In the genomic region with DNA sequence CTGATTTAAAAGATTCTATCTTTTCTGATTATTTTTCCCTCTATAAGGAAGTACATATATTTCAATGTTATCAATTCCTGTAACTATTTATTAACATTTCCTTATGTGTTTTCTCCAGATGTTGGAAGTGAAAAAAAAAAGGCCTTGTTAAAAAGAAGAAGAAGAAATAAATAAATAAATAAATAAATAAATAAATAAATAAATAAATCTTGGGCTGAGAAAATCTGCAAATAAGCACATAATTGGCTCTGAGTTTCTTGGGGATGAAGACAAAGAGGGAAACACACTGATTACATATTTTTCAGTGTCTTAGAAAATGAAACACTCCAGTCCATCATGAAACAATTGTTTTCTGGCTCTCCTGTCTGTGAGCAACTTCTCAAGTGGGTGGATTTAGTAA, we compare ENCODE assay signal across 2 cellular contexts.
TF ChIP-seq lines count a peak whose summit lies in the region.

No MANE protein-coding gene starts in this region.

TF ChIP-seq in GM23338, 12 proteins besides CTCF, POLR2A, EP300 and RAD21 (continues in another document):
- TF ChIP-seq NANOG (IDR thresholded peaks at IDR 0.05; ENCODE audit: borderline replicate concordance) (no peak), POLR2AphosphoS5 (IDR thresholded peaks at IDR 0.05; ENCODE audit: low read depth) (no peak), ZNF114 (CRISPR knock-in tag; IDR thresholded peaks at IDR 0.05) (no peak), EZH2phosphoT487 (IDR thresholded peaks at IDR 0.05; ENCODE audit: unreplicated experiment) (no peak), JUNB (IDR thresholded peaks at IDR 0.05; ENCODE audit: unreplicated experiment) (no peak), ZNF331 (CRISPR knock-in tag; IDR thresholded peaks at IDR 0.05; ENCODE audit: low read depth) (no peak), STAT1 (IDR thresholded peaks at IDR 0.05; ENCODE audit: unreplicated experiment) (no peak)
- TF ChIP-seq, protein P1, sequence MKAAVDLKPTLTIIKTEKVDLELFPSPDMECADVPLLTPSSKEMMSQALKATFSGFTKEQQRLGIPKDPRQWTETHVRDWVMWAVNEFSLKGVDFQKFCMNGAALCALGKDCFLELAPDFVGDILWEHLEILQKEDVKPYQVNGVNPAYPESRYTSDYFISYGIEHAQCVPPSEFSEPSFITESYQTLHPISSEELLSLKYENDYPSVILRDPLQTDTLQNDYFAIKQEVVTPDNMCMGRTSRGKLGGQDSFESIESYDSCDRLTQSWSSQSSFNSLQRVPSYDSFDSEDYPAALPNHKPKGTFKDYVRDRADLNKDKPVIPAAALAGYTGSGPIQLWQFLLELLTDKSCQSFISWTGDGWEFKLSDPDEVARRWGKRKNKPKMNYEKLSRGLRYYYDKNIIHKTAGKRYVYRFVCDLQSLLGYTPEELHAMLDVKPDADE (IDR thresholded peaks at IDR 0.05): no peak
- TF ChIP-seq, protein P2, sequence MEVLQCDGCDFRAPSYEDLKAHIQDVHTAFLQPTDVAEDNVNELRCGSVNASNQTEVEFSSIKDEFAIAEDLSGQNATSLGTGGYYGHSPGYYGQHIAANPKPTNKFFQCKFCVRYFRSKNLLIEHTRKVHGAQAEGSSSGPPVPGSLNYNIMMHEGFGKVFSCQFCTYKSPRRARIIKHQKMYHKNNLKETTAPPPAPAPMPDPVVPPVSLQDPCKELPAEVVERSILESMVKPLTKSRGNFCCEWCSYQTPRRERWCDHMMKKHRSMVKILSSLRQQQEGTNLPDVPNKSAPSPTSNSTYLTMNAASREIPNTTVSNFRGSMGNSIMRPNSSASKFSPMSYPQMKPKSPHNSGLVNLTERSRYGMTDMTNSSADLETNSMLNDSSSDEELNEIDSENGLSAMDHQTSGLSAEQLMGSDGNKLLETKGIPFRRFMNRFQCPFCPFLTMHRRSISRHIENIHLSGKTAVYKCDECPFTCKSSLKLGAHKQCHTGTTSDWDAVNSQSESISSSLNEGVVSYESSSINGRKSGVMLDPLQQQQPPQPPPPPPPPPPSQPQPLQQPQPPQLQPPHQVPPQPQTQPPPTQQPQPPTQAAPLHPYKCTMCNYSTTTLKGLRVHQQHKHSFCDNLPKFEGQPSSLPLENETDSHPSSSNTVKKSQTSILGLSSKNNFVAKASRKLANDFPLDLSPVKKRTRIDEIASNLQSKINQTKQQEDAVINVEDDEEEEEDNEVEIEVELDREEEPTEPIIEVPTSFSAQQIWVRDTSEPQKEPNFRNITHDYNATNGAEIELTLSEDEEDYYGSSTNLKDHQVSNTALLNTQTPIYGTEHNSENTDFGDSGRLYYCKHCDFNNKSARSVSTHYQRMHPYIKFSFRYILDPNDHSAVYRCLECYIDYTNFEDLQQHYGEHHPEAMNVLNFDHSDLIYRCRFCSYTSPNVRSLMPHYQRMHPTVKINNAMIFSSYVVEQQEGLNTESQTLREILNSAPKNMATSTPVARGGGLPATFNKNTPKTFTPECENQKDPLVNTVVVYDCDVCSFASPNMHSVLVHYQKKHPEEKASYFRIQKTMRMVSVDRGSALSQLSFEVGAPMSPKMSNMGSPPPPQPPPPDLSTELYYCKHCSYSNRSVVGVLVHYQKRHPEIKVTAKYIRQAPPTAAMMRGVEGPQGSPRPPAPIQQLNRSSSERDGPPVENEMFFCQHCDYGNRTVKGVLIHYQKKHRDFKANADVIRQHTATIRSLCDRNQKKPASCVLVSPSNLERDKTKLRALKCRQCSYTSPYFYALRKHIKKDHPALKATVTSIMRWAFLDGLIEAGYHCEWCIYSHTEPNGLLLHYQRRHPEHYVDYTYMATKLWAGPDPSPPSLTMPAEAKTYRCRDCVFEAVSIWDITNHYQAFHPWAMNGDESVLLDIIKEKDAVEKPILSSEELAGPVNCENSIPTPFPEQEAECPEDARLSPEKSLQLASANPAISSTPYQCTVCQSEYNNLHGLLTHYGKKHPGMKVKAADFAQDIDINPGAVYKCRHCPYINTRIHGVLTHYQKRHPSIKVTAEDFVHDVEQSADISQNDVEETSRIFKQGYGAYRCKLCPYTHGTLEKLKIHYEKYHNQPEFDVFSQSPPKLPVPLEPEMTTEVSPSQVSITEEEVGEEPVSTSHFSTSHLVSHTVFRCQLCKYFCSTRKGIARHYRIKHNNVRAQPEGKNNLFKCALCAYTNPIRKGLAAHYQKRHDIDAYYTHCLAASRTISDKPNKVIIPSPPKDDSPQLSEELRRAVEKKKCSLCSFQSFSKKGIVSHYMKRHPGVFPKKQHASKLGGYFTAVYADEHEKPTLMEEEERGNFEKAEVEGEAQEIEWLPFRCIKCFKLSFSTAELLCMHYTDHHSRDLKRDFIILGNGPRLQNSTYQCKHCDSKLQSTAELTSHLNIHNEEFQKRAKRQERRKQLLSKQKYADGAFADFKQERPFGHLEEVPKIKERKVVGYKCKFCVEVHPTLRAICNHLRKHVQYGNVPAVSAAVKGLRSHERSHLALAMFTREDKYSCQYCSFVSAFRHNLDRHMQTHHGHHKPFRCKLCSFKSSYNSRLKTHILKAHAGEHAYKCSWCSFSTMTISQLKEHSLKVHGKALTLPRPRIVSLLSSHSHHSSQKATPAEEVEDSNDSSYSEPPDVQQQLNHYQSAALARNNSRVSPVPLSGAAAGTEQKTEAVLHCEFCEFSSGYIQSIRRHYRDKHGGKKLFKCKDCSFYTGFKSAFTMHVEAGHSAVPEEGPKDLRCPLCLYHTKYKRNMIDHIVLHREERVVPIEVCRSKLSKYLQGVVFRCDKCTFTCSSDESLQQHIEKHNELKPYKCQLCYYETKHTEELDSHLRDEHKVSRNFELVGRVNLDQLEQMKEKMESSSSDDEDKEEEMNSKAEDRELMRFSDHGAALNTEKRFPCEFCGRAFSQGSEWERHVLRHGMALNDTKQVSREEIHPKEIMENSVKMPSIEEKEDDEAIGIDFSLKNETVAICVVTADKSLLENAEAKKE (CRISPR knock-in tag; IDR thresholded peaks at IDR 0.05): no peak
- TF ChIP-seq, protein P3, sequence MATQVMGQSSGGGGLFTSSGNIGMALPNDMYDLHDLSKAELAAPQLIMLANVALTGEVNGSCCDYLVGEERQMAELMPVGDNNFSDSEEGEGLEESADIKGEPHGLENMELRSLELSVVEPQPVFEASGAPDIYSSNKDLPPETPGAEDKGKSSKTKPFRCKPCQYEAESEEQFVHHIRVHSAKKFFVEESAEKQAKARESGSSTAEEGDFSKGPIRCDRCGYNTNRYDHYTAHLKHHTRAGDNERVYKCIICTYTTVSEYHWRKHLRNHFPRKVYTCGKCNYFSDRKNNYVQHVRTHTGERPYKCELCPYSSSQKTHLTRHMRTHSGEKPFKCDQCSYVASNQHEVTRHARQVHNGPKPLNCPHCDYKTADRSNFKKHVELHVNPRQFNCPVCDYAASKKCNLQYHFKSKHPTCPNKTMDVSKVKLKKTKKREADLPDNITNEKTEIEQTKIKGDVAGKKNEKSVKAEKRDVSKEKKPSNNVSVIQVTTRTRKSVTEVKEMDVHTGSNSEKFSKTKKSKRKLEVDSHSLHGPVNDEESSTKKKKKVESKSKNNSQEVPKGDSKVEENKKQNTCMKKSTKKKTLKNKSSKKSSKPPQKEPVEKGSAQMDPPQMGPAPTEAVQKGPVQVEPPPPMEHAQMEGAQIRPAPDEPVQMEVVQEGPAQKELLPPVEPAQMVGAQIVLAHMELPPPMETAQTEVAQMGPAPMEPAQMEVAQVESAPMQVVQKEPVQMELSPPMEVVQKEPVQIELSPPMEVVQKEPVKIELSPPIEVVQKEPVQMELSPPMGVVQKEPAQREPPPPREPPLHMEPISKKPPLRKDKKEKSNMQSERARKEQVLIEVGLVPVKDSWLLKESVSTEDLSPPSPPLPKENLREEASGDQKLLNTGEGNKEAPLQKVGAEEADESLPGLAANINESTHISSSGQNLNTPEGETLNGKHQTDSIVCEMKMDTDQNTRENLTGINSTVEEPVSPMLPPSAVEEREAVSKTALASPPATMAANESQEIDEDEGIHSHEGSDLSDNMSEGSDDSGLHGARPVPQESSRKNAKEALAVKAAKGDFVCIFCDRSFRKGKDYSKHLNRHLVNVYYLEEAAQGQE (IDR thresholded peaks at IDR 0.05; ENCODE audit: unreplicated experiment): no peak

TF ChIP-seq in K562, 482 proteins besides CTCF, POLR2A, EP300 and RAD21:
- TF ChIP-seq HDAC6 (IDR thresholded peaks at IDR 0.05; ENCODE audit: low read depth, low read length): no peak
- TF ChIP-seq HDAC2 (IDR thresholded peaks at IDR 0.05): no peak
- no peak for TF ChIP-seq PTBP1 (IDR thresholded peaks at IDR 0.05; ENCODE audit: low read depth, low read length)
- TF ChIP-seq ETV5 (CRISPR knock-in tag; IDR thresholded peaks at IDR 0.05; ENCODE audit: low read depth): no peak
- TF ChIP-seq MAFG (tag; conservative IDR thresholded peaks at IDR 0.05): no peak
- TF ChIP-seq HEY1 (CRISPR knock-in tag; IDR thresholded peaks at IDR 0.05; ENCODE audit: borderline replicate concordance): no peak
- TF ChIP-seq, protein P4, sequence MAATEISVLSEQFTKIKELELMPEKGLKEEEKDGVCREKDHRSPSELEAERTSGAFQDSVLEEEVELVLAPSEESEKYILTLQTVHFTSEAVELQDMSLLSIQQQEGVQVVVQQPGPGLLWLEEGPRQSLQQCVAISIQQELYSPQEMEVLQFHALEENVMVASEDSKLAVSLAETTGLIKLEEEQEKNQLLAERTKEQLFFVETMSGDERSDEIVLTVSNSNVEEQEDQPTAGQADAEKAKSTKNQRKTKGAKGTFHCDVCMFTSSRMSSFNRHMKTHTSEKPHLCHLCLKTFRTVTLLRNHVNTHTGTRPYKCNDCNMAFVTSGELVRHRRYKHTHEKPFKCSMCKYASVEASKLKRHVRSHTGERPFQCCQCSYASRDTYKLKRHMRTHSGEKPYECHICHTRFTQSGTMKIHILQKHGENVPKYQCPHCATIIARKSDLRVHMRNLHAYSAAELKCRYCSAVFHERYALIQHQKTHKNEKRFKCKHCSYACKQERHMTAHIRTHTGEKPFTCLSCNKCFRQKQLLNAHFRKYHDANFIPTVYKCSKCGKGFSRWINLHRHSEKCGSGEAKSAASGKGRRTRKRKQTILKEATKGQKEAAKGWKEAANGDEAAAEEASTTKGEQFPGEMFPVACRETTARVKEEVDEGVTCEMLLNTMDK (IDR thresholded peaks at IDR 0.05; ENCODE audit: borderline replicate concordance, insufficient read depth, low read depth, low read length, poor library complexity, severe bottlenecking): no peak
- TF ChIP-seq ZKSCAN1 (IDR thresholded peaks at IDR 0.05; ENCODE audit: low read depth, low read length): no peak
- TF ChIP-seq NFATC3 (IDR thresholded peaks at IDR 0.05): no peak
- no peak for TF ChIP-seq MCM7 (IDR thresholded peaks at IDR 0.05)
- TF ChIP-seq ZBTB1 (CRISPR knock-in tag; IDR thresholded peaks at IDR 0.05; ENCODE audit: borderline replicate concordance, low read depth): no peak
- TF ChIP-seq TAF15 (IDR thresholded peaks at IDR 0.05; ENCODE audit: low read depth, low read length): no peak
- no peak for TF ChIP-seq NONO (IDR thresholded peaks at IDR 0.05; ENCODE audit: low read depth in 2 of 2, low read length in 1 of 2)
- TF ChIP-seq FOXK1 (CRISPR knock-in tag; IDR thresholded peaks at IDR 0.05; ENCODE audit: borderline replicate concordance): no peak
- TF ChIP-seq, protein P5, sequence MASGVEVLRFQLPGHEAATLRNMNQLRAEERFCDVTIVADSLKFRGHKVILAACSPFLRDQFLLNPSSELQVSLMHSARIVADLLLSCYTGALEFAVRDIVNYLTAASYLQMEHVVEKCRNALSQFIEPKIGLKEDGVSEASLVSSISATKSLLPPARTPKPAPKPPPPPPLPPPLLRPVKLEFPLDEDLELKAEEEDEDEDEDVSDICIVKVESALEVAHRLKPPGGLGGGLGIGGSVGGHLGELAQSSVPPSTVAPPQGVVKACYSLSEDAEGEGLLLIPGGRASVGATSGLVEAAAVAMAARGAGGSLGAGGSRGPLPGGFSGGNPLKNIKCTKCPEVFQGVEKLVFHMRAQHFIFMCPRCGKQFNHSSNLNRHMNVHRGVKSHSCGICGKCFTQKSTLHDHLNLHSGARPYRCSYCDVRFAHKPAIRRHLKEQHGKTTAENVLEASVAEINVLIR (CRISPR knock-in tag; IDR thresholded peaks at IDR 0.05): no peak
- TF ChIP-seq, protein P6, sequence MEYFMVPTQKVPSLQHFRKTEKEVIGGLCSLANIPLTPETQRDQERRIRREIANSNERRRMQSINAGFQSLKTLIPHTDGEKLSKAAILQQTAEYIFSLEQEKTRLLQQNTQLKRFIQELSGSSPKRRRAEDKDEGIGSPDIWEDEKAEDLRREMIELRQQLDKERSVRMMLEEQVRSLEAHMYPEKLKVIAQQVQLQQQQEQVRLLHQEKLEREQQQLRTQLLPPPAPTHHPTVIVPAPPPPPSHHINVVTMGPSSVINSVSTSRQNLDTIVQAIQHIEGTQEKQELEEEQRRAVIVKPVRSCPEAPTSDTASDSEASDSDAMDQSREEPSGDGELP (CRISPR knock-in tag; IDR thresholded peaks at IDR 0.05; ENCODE audit: borderline replicate concordance): no peak
- TF ChIP-seq CBX8 (IDR thresholded peaks at IDR 0.05; ENCODE audit: borderline replicate concordance, extremely low read depth, low read depth, low read length, poor library complexity, severe bottlenecking): no peak
- TF ChIP-seq, protein P7, sequence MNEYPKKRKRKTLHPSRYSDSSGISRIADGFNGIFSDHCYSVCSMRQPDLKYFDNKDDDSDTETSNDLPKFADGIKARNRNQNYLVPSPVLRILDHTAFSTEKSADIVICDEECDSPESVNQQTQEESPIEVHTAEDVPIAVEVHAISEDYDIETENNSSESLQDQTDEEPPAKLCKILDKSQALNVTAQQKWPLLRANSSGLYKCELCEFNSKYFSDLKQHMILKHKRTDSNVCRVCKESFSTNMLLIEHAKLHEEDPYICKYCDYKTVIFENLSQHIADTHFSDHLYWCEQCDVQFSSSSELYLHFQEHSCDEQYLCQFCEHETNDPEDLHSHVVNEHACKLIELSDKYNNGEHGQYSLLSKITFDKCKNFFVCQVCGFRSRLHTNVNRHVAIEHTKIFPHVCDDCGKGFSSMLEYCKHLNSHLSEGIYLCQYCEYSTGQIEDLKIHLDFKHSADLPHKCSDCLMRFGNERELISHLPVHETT (CRISPR knock-in tag; conservative IDR thresholded peaks at IDR 0.05 in 1 of 2, IDR thresholded peaks at IDR 0.05 in 1 of 2): no peak
- no peak for TF ChIP-seq GABPA (tag; conservative IDR thresholded peaks at IDR 0.05; ENCODE audit: low read depth)
